25 cellular contexts compared by ENCODE assay signal in genomic region chr6:72132851-72133250, GRCh38.
"Had no signal": no experiment of that assay in that cellular context is flagged by ENCODE, and none has a peak within 500 bp of the region (broad histone marks: within the 10 kb centered on the region; RNA-seq: fewer than 3 reads in every experiment).

No MANE protein-coding gene starts in this region.

- H3K27ac ChIP-seq: adrenal gland, neural progenitor cell, pancreas, suprapubic skin, vagina, VCaP had no signal

- H3K27ac Mint-ChIP-seq: effector memory CD8-positive, alpha-beta T cell; naive B cell; neural progenitor cell; stimulated activated naive CD8-positive, alpha-beta T cell treated with anti-CD3 and anti-CD28 coated beads, Interleukin-15, amount 100 ng/mL, for 72 hours; T-helper 17 cell had no signal

- H3K4me2 ChIP-seq: neural progenitor cell, smooth muscle cell had no signal

- DNase-seq: activated CD4-positive, alpha-beta T cell treated with anti-CD3 and anti-CD28 coated beads, Interleukin-2, amount 50 U/mL, for 1 hour; activated CD4-positive, CD25-positive, alpha-beta regulatory T cell treated with anti-CD3 and anti-CD28 coated beads, Interleukin-2, amount 50 U/mL, for 72 hours; activated CD8-positive, alpha-beta memory T cell treated with anti-CD3 and anti-CD28 coated beads, Interleukin-2, amount 50 U/mL, for 48 hours; activated effector memory CD4-positive, alpha-beta T cell treated with Interleukin-2 at 50 U/mL for 16 hours; activated naive CD4-positive, alpha-beta T cell treated with anti-CD3 and anti-CD28 coated beads, Interleukin-2, amount 50 U/mL, for 16 hours; activated T-cell treated with anti-CD3 and anti-CD28 coated beads, Interleukin-2, amount 50 U/mL, for 48 hours; dermis blood vessel endothelial cell; effector memory CD8-positive, alpha-beta T cell; foreskin melanocyte; head of caudate nucleus; kidney; mesenchymal stem cell; mucosa of descending colon; naive B cell; pancreas; stimulated activated CD4-positive, alpha-beta T cell treated with anti-CD3 and anti-CD28 coated beads, Interleukin-4, amount 100 ng/mL, for 1 hour; stimulated activated naive CD8-positive, alpha-beta T cell treated with anti-CD3 and anti-CD28 coated beads, Interleukin-15, amount 100 ng/mL, for 72 hours; T-helper 17 cell had no signal

- H3K27me3 Mint-ChIP-seq: effector memory CD8-positive, alpha-beta T cell; naive B cell; stimulated activated naive CD8-positive, alpha-beta T cell treated with anti-CD3 and anti-CD28 coated beads, Interleukin-15, amount 100 ng/mL, for 72 hours; T-helper 17 cell had no signal

- H3K36me3 Mint-ChIP-seq: naive B cell, neural progenitor cell had no signal

- H3K4me1 ChIP-seq: adrenal gland, neural progenitor cell, pancreas, suprapubic skin, vagina had no signal

- ATAC-seq: effector memory CD8-positive, alpha-beta T cell; mucosa of descending colon; pancreas; sciatic nerve; stimulated activated naive CD8-positive, alpha-beta T cell treated with anti-CD3 and anti-CD28 coated beads, Interleukin-15, amount 100 ng/mL, for 72 hours; T-helper 17 cell had no signal

- H3K4me3 Mint-ChIP-seq: effector memory CD8-positive, alpha-beta T cell; naive B cell; neural progenitor cell; stimulated activated naive CD8-positive, alpha-beta T cell treated with anti-CD3 and anti-CD28 coated beads, Interleukin-15, amount 100 ng/mL, for 72 hours; T-helper 17 cell had no signal

- H3K36me3 ChIP-seq: adrenal gland, neural progenitor cell, pancreas, suprapubic skin, vagina had no signal

- H3K4me3 ChIP-seq: adrenal gland, mucosa of descending colon, neural progenitor cell, pancreas, smooth muscle cell, suprapubic skin, vagina had no signal

- H3K9me3 ChIP-seq: adrenal gland, mucosa of descending colon, pancreas, suprapubic skin, vagina had no signal

- H3K4me1 Mint-ChIP-seq: naive B cell; stimulated activated naive CD8-positive, alpha-beta T cell treated with anti-CD3 and anti-CD28 coated beads, Interleukin-15, amount 100 ng/mL, for 72 hours; T-helper 17 cell had no signal

- H3K27me3 ChIP-seq: adrenal gland, neural progenitor cell, pancreas, suprapubic skin, vagina had no signal

- H3K9ac ChIP-seq: neural progenitor cell had no signal

- H2AFZ ChIP-seq: neural progenitor cell had no signal

- H3K9me3 Mint-ChIP-seq: naive B cell; neural progenitor cell; stimulated activated naive CD8-positive, alpha-beta T cell treated with anti-CD3 and anti-CD28 coated beads, Interleukin-15, amount 100 ng/mL, for 72 hours had no signal
